ENCODE assay signal across 1 cellular context in the genomic region with DNA sequence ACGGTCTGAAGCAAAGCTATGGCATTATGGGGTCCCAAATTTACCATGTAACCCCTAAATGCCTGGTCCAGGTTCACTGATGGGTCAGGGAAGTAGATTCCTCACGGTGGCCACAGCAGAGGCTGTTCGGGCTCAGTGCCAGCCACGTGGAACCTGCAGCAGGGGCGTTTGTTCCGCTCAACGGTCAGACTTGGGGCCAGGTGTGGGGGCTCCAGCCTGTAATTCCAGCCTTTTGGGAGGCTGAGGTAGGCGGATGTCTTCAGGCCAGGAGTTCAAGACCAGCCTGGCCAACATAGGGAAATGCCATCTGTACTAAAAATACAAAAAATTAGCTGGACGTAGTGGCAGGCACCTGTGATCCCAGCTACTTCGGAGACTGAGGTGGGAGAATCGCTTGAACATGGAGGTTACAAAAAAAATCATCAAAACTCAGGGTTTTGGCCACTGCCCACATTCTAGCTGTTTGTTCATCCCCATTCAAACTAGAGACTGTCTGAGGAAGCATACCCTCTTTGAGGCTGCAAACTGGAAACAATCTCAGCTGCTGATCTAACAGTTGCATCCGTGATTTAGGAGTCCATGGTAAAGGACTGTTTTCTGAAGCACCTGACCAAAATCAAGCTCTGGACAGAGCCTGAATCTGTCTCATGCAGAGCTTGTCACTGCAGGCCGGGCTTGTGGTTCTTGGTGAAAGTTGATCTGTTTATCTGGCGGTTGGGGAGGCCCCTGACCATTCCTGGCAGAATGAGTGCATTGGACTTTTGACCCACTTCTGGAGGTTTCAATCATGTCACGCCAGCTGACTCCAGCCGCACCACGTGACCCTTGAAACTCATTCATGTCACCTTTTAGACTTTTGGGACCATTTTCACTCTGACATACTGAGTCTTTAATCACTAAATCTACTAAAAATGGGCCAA.
TF ChIP-seq lines count a peak whose summit lies in the region.

No MANE protein-coding gene starts in this region.

TF ChIP-seq in H1, 55 proteins besides CTCF, POLR2A, EP300 and RAD21:
- TF ChIP-seq NANOG (IDR thresholded peaks at IDR 0.05; ENCODE audit: insufficient read depth, low read depth, low read length, poor library complexity, severe bottlenecking) (no peak), KDM1A (IDR thresholded peaks at IDR 0.05; ENCODE audit: borderline replicate concordance, low read length) (no peak), CREB1 (IDR thresholded peaks at IDR 0.05) (no peak), SP1 (IDR thresholded peaks at IDR 0.05; ENCODE audit: low read depth, low read length) (no peak), SP4 (IDR thresholded peaks at IDR 0.05; ENCODE audit: low read length) (no peak), CBX8 (IDR thresholded peaks at IDR 0.05; ENCODE audit: borderline replicate concordance, low read depth, low read length) (no peak), BRCA1 (IDR thresholded peaks at IDR 0.05; ENCODE audit: low read depth, low read length) (no peak), BACH1 (IDR thresholded peaks at IDR 0.05; ENCODE audit: low read length) (no peak), TBP (IDR thresholded peaks at IDR 0.05; ENCODE audit: low read depth, low read length) (no peak), MAX (IDR thresholded peaks at IDR 0.05) (no peak), YY1 (IDR thresholded peaks at IDR 0.05; ENCODE audit: low read depth, low read length) (no peak), USF2 (IDR thresholded peaks at IDR 0.05; ENCODE audit: low read length) (no peak), CBX5 (IDR thresholded peaks at IDR 0.05; ENCODE audit: low read depth, low read length) (no peak), CEBPB (IDR thresholded peaks at IDR 0.05; ENCODE audit: low read depth, low read length) (no peak), BCL11A (IDR thresholded peaks at IDR 0.05; ENCODE audit: low read depth in 2 of 2, low read length in 2 of 2) (no peak), SUZ12 (IDR thresholded peaks at IDR 0.05; ENCODE audit: low read length) (no peak), PHF8 (conservative IDR thresholded peaks at IDR 0.05; ENCODE audit: low read depth, low read length) (no peak)
- TF ChIP-seq, protein P1, sequence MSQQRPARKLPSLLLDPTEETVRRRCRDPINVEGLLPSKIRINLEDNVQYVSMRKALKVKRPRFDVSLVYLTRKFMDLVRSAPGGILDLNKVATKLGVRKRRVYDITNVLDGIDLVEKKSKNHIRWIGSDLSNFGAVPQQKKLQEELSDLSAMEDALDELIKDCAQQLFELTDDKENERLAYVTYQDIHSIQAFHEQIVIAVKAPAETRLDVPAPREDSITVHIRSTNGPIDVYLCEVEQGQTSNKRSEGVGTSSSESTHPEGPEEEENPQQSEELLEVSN (IDR thresholded peaks at IDR 0.05), result no peak
